28 cellular contexts compared by ENCODE assay signal in the genomic region with DNA sequence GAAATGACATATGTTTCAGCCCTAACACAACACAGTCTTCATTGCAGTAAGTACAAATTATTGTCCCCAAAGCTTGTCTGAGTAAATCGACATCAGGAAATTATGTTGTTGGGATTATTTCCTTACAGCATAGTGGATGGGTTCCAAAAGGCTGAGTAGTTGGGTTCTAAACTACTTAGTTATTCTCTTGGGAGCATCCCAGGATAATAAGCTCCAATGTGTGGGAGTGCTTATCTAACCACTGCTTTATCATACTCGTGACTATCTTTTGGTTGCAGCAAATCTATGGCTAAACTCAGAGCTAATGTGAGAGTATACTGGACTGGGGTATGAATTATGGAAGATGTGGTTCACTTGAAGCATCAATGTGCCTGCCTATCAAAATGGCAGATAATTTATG.
DNase-seq lines count a peak whose midpoint lies in the region; ATAC-seq and TF ChIP-seq lines count a peak whose summit lies in the region.
"Had no signal": no experiment of that assay in that cellular context is flagged by ENCODE, and none has a peak within 500 bp of the region (broad histone marks: within the 10 kb centered on the region; RNA-seq: fewer than 3 reads in every experiment).

No MANE protein-coding gene starts in this region.

- DNase-seq in COLO829 (ENCODE audit: low spot score), result peak; percentile 56
- peak; percentile 89 for DNase-seq in NCI-H226
- DNase-seq in choroid plexus epithelial cell (ENCODE audit: low read depth), result peak; percentile 18
- DNase-seq in right cardiac atrium, result no peak
- DNase-seq in body of pancreas, result no peak
- no peak for DNase-seq in activated naive CD4-positive, alpha-beta T cell treated with anti-CD3 and anti-CD28 coated beads, Interleukin-2, amount 10 ng/mL, durations not matched to agents 7 days and 5 days
- DNase-seq: activated CD4-positive, alpha-beta T cell treated with anti-CD3 and anti-CD28 coated beads, Interleukin-2, amount 10 ng/mL, durations not matched to agents 7 days and 5 days; activated effector memory CD4-positive, alpha-beta T cell treated with Interleukin-2 at 50 U/mL for 16 hours; activated T-cell treated with anti-CD3 and anti-CD28 coated beads, Interleukin-2, amount 50 U/mL, for 1 hour; anterior cingulate cortex; central memory CD4-positive, alpha-beta T cell; dermis blood vessel endothelial cell; hippocampal formation; mucosa of descending colon; natural killer cell; NCI-H1436 treated with DMSO at 0.1 percent for 48 hours; NCI-H345; nucleus accumbens; SJCRH30; stimulated activated naive CD4-positive, alpha-beta T cell had no signal

- H3K27me3 ChIP-seq in right cardiac atrium (ENCODE audit: control insufficient read depth, insufficient read depth), result no peaks in the 10 kb centered on the region
- H3K27me3 ChIP-seq in body of pancreas, result no peaks in the 10 kb centered on the region
- H3K27me3 ChIP-seq: esophagus muscularis mucosa, gastroesophageal sphincter, SJCRH30 had no signal

- H3K9me3 Mint-ChIP-seq in activated naive CD4-positive, alpha-beta T cell treated with anti-CD3 and anti-CD28 coated beads, Interleukin-2, amount 10 ng/mL, durations not matched to agents 7 days and 5 days, result peaks cover 1% of the 10 kb centered on the region
- H3K9me3 Mint-ChIP-seq: activated CD4-positive, alpha-beta T cell treated with anti-CD3 and anti-CD28 coated beads, Interleukin-2, amount 10 ng/mL, durations not matched to agents 7 days and 5 days; WTC11 had no signal

- intact Hi-C loops in right cardiac atrium (cut with DNase I) (loop anchor here in 1 of 4 donors (10.0 kb wide), 1 partner anchor 125 kb away; the partner anchor contains the start of gene RBMS3), body of pancreas (cut with DNase I) (no loop called here)

- no peaks in the 10 kb centered on the region for H3K9me3 ChIP-seq in right cardiac atrium (ENCODE audit: control insufficient read depth, low read length)
- H3K9me3 ChIP-seq in body of pancreas, result no peaks in the 10 kb centered on the region
- H3K9me3 ChIP-seq: esophagus muscularis mucosa, gastroesophageal sphincter, mucosa of descending colon, SJCRH30, thoracic aorta had no signal

- no peaks in the 10 kb centered on the region for H3K27me3 Mint-ChIP-seq in activated naive CD4-positive, alpha-beta T cell treated with anti-CD3 and anti-CD28 coated beads, Interleukin-2, amount 10 ng/mL, durations not matched to agents 7 days and 5 days
- H3K27me3 Mint-ChIP-seq: activated CD4-positive, alpha-beta T cell treated with anti-CD3 and anti-CD28 coated beads, Interleukin-2, amount 10 ng/mL, durations not matched to agents 7 days and 5 days had no signal

- H3K4me3 ChIP-seq in choroid plexus epithelial cell (ENCODE audit: low read depth, low read length) (no peak overlapping the region), right cardiac atrium (ENCODE audit: low read length) (no peak overlapping the region), body of pancreas (no peak overlapping the region)
- H3K4me3 ChIP-seq: esophagus muscularis mucosa, gastroesophageal sphincter, mucosa of descending colon, SJCRH30, skin epidermis, thoracic aorta had no signal

- CTCF ChIA-PET in activated naive CD4-positive, alpha-beta T cell treated with anti-CD3 and anti-CD28 coated beads, Interleukin-2, amount 10 ng/mL, durations not matched to agents 7 days and 5 days (lab: Charles Lee), result no interaction called here

- ATAC-seq in right cardiac atrium (peak; percentile 58 to 59), body of pancreas (no peak), HG02571 (IDR thresholded peaks at IDR 0.05; ENCODE audit: unreplicated experiment) (no peak), HG03135 (IDR thresholded peaks at IDR 0.05; ENCODE audit: unreplicated experiment) (no peak)
- ATAC-seq: gastroesophageal sphincter, mucosa of descending colon, natural killer cell, WTC11 had no signal

- no peak overlapping the region for H3K27ac Mint-ChIP-seq in activated naive CD4-positive, alpha-beta T cell treated with anti-CD3 and anti-CD28 coated beads, Interleukin-2, amount 10 ng/mL, durations not matched to agents 7 days and 5 days
- H3K27ac Mint-ChIP-seq: activated CD4-positive, alpha-beta T cell treated with anti-CD3 and anti-CD28 coated beads, Interleukin-2, amount 10 ng/mL, durations not matched to agents 7 days and 5 days; activated naive CD8-positive, alpha-beta T cell; natural killer cell; WTC11 had no signal

- no peaks in the 10 kb centered on the region for H3K36me3 Mint-ChIP-seq in activated naive CD4-positive, alpha-beta T cell treated with anti-CD3 and anti-CD28 coated beads, Interleukin-2, amount 10 ng/mL, durations not matched to agents 7 days and 5 days
- H3K36me3 Mint-ChIP-seq: activated naive CD8-positive, alpha-beta T cell; natural killer cell; WTC11 had no signal

- no peak for TF ChIP-seq CTCF in choroid plexus epithelial cell (conservative IDR thresholded peaks at IDR 0.05; ENCODE audit: low read depth, low read length)
- TF ChIP-seq CTCF in body of pancreas (IDR thresholded peaks at IDR 0.05), result no peak

- peaks cover 3% of the 10 kb centered on the region for H3K4me1 ChIP-seq in right cardiac atrium (ENCODE audit: control insufficient read depth, insufficient read depth, low read length)
- peaks cover 2% of the 10 kb centered on the region for H3K4me1 ChIP-seq in body of pancreas

- no peaks in the 10 kb centered on the region for H3K4me1 Mint-ChIP-seq in activated naive CD4-positive, alpha-beta T cell treated with anti-CD3 and anti-CD28 coated beads, Interleukin-2, amount 10 ng/mL, durations not matched to agents 7 days and 5 days
- H3K4me1 Mint-ChIP-seq: activated CD4-positive, alpha-beta T cell treated with anti-CD3 and anti-CD28 coated beads, Interleukin-2, amount 10 ng/mL, durations not matched to agents 7 days and 5 days; natural killer cell had no signal

- TF ChIP-seq POLR2A in body of pancreas (IDR thresholded peaks at IDR 0.05), result no peak

- 29% methylated on average over 2 of the region's 2 CpGs for WGBS in right cardiac atrium
- WGBS in body of pancreas, 2 donors, result 58 to 67% methylated on average over 2 of the region's 2 CpGs

- no peak overlapping the region for H3K27ac ChIP-seq in right cardiac atrium (ENCODE audit: low read length)
- H3K27ac ChIP-seq in body of pancreas, result no peak overlapping the region
- H3K27ac ChIP-seq: esophagus muscularis mucosa, gastroesophageal sphincter, skin epidermis, thoracic aorta had no signal

- no peak overlapping the region for H3K4me3 Mint-ChIP-seq in activated naive CD4-positive, alpha-beta T cell treated with anti-CD3 and anti-CD28 coated beads, Interleukin-2, amount 10 ng/mL, durations not matched to agents 7 days and 5 days
- H3K4me3 Mint-ChIP-seq: activated CD4-positive, alpha-beta T cell treated with anti-CD3 and anti-CD28 coated beads, Interleukin-2, amount 10 ng/mL, durations not matched to agents 7 days and 5 days; activated naive CD8-positive, alpha-beta T cell; natural killer cell; WTC11 had no signal

- no peaks in the 10 kb centered on the region for H3K36me3 ChIP-seq in body of pancreas (replicated peaks in 1 of 2; ENCODE audit: insufficient read depth in 1 of 2, low read depth in 2 of 2)
- H3K36me3 ChIP-seq: esophagus muscularis mucosa, gastroesophageal sphincter, SJCRH30, thoracic aorta had no signal

Comparison
In these comparisons a context has a peak if more than half of its experiments do, and no peak if none do; other contexts are left out.
1. DNase-seq: peak in COLO829 (single experiment), NCI-H226 (single experiment) and choroid plexus epithelial cell (single experiment); none in right cardiac atrium (0 of 3), body of pancreas (0 of 4) and activated naive CD4-positive, alpha-beta T cell treated with anti-CD3 and anti-CD28 coated beads, Interleukin-2, amount 10 ng/mL, durations not matched to agents 7 days and 5 days (single experiment).
2. ATAC-seq: peak in right cardiac atrium (2 of 2); none in body of pancreas (single experiment), HG02571 (single experiment) and HG03135 (single experiment).